ENCODE assay signal across 24 cellular contexts in genomic region chr1:119721933-119722332, GRCh38. TPM values are rescaled to one million over a fixed set of nuclear protein-coding genes. Genes with fewer than 3 reads are reported as not detected.
"Had no signal": no experiment of that assay in that cellular context is flagged by ENCODE, and none has a peak within 500 bp of the region (broad histone marks: within the 10 kb centered on the region; RNA-seq: fewer than 3 reads in every experiment).

No MANE protein-coding gene starts in this region.

- H3K9me3 Mint-ChIP-seq: activated CD4-positive, alpha-beta memory T cell treated with anti-CD3 and anti-CD28 coated beads, Interleukin-2, amount 10 ng/mL, durations not matched to agents 7 days and 5 days; activated naive CD4-positive, alpha-beta T cell treated with anti-CD3 and anti-CD28 coated beads, Interleukin-2, amount 10 ng/mL, durations not matched to agents 7 days and 5 days; activated naive CD8-positive, alpha-beta T cell treated with anti-CD3 and anti-CD28 coated beads, Interleukin-2, amount 50 U/mL, for 24 hours; activated T-cell treated with anti-CD3 and anti-CD28 coated beads, Interleukin-2, amount 50 U/mL, for 4 hours; memory B cell; naive thymus-derived CD8-positive, alpha-beta T cell had no signal

- H3K4me1 ChIP-seq: breast epithelium, esophagus squamous epithelium, thyroid gland had no signal

- H3K27me3 Mint-ChIP-seq: activated CD4-positive, alpha-beta memory T cell treated with anti-CD3 and anti-CD28 coated beads, Interleukin-2, amount 10 ng/mL, durations not matched to agents 7 days and 5 days; activated CD4-positive, alpha-beta T cell treated with anti-CD3 and anti-CD28 coated beads for 36 hours; activated naive CD4-positive, alpha-beta T cell treated with anti-CD3 and anti-CD28 coated beads, Interleukin-2, amount 10 ng/mL, durations not matched to agents 7 days and 5 days; activated naive CD8-positive, alpha-beta T cell treated with anti-CD3 and anti-CD28 coated beads, Interleukin-2, amount 50 U/mL, for 24 hours; memory B cell; naive thymus-derived CD8-positive, alpha-beta T cell had no signal

- DNase-seq: activated CD4-positive, alpha-beta memory T cell treated with anti-CD3 and anti-CD28 coated beads, Interleukin-2, amount 10 ng/mL, durations not matched to agents 7 days and 5 days; activated CD4-positive, alpha-beta T cell treated with anti-CD3 and anti-CD28 coated beads for 36 hours; activated effector memory CD4-positive, alpha-beta T cell treated with Interleukin-2 at 50 U/mL for 16 hours; activated naive CD4-positive, alpha-beta T cell treated with anti-CD3 and anti-CD28 coated beads, Interleukin-2, amount 10 ng/mL, durations not matched to agents 7 days and 5 days; activated naive CD8-positive, alpha-beta T cell treated with anti-CD3 and anti-CD28 coated beads, Interleukin-2, amount 50 U/mL, for 24 hours; activated T-cell treated with anti-CD3 and anti-CD28 coated beads, Interleukin-2, amount 50 U/mL, for 4 hours; anterior cingulate cortex; cerebellar nuclear complex; effector CD8-positive, alpha-beta T cell; esophagus squamous epithelium; hippocampal formation; left ventricle myocardium superior; naive thymus-derived CD8-positive, alpha-beta T cell; nucleus accumbens; stimulated activated CD4-positive, alpha-beta T cell treated with anti-CD3 and anti-CD28 coated beads, Interleukin-2, amount 100 ng/mL, for 24 hours; stimulated activated naive CD4-positive, alpha-beta T cell treated with Interleukin-2 at 50 U/mL for 16 hours; thyroid gland had no signal

- H3K27me3 ChIP-seq: breast epithelium, esophagus squamous epithelium, thyroid gland had no signal

- H3K36me3 ChIP-seq: breast epithelium, thyroid gland had no signal

- H3K4me3 ChIP-seq: breast epithelium, esophagus squamous epithelium, SK-N-MC, thyroid gland had no signal

- H3K4me1 Mint-ChIP-seq: activated CD4-positive, alpha-beta memory T cell treated with anti-CD3 and anti-CD28 coated beads, Interleukin-2, amount 10 ng/mL, durations not matched to agents 7 days and 5 days; activated naive CD8-positive, alpha-beta T cell treated with anti-CD3 and anti-CD28 coated beads, Interleukin-2, amount 50 U/mL, for 24 hours; memory B cell had no signal

- H3K9me3 ChIP-seq: breast epithelium, esophagus squamous epithelium, thyroid gland had no signal

- H3K4me3 Mint-ChIP-seq: activated CD4-positive, alpha-beta memory T cell treated with anti-CD3 and anti-CD28 coated beads, Interleukin-2, amount 10 ng/mL, durations not matched to agents 7 days and 5 days; activated CD4-positive, alpha-beta T cell treated with anti-CD3 and anti-CD28 coated beads for 36 hours; activated naive CD4-positive, alpha-beta T cell treated with anti-CD3 and anti-CD28 coated beads, Interleukin-2, amount 10 ng/mL, durations not matched to agents 7 days and 5 days; activated naive CD8-positive, alpha-beta T cell treated with anti-CD3 and anti-CD28 coated beads, Interleukin-2, amount 50 U/mL, for 24 hours; activated T-cell treated with anti-CD3 and anti-CD28 coated beads, Interleukin-2, amount 50 U/mL, for 4 hours; memory B cell; naive thymus-derived CD8-positive, alpha-beta T cell had no signal

- FAIRE-seq: keratinocyte, urothelium cell line had no signal

- H3K27ac Mint-ChIP-seq: activated CD4-positive, alpha-beta memory T cell treated with anti-CD3 and anti-CD28 coated beads, Interleukin-2, amount 10 ng/mL, durations not matched to agents 7 days and 5 days; activated CD4-positive, alpha-beta T cell treated with anti-CD3 and anti-CD28 coated beads for 36 hours; activated naive CD4-positive, alpha-beta T cell treated with anti-CD3 and anti-CD28 coated beads, Interleukin-2, amount 10 ng/mL, durations not matched to agents 7 days and 5 days; activated naive CD8-positive, alpha-beta T cell treated with anti-CD3 and anti-CD28 coated beads, Interleukin-2, amount 50 U/mL, for 24 hours; memory B cell had no signal

- H3K27ac ChIP-seq: breast epithelium, esophagus squamous epithelium, SK-N-MC, thyroid gland had no signal

RNA-seq across cellular contexts. Expression of gene HMGCS2, which starts 46.8 kb away (rescaled TPM):
- total RNA-seq: activated CD4-positive, alpha-beta memory T cell treated with anti-CD3 and anti-CD28 coated beads, Interleukin-2, amount 10 ng/mL, durations not matched to agents 7 days and 5 days; activated CD4-positive, alpha-beta T cell treated with anti-CD3 and anti-CD28 coated beads for 36 hours; naive thymus-derived CD8-positive, alpha-beta T cell; posterior vena cava; T-helper 2 cell treated with Interferon-gamma antibody and Interleukin-4, amounts not matched to agents 100 ng/mL and 5 ng/mL, for 36 hours had no signal
- polyA plus RNA-seq: keratinocyte; naive thymus-derived CD8-positive, alpha-beta T cell had no signal
